Comparison of ENCODE assay signal across 8 cellular contexts in genomic region chr14:59576332-59577294, GRCh38. TPM values are rescaled to one million over a fixed set of nuclear protein-coding genes. Genes with fewer than 3 reads are reported as not detected.
DNase-seq lines count a peak whose midpoint lies in the region; ATAC-seq and TF ChIP-seq lines count a peak whose summit lies in the region.

Gene CCDC175 (minus strand): TSS chr14:59576812. CDS start chr14:59576775, 37 bp downstream.

- intact Hi-C loops in heart left ventricle (cut with DNase I) (loop anchor here in 2 of 10 donors (10.0 kb wide), 1 partner anchor 452 kb away; no protein-coding TSS in a partner anchor), tibial artery (cut with DNase I; ENCODE audit: low total_unique reads) (no loop called here)

- peak; percentile 91 for TF ChIP-seq CTCF in DOHH2 (IDR thresholded peaks at IDR 0.05; ENCODE audit: low read depth, low read length, poor library complexity, severe bottlenecking)
- TF ChIP-seq CTCF in heart left ventricle (IDR thresholded peaks at IDR 0.05): peak; percentile 34 to 71 (median 58)
- TF ChIP-seq CTCF in parathyroid adenoma (IDR thresholded peaks at IDR 0.05): peak; percentile 93
- TF ChIP-seq CTCF in tibial artery (IDR thresholded peaks at IDR 0.05): peak; percentile 56 to 61

- H3K4me2 ChIP-seq in DOHH2 (ENCODE audit: low read length) (peak within 1 kb of the TSS; percentile 64), Karpas-422 (ENCODE audit: low read depth, low read length, poor library complexity, severe bottlenecking) (peak within 1 kb of the TSS; percentile 78), parathyroid adenoma (ENCODE audit: low read length) (peak within 1 kb of the TSS; percentile 65)

- ATAC-seq in GM21825 (IDR thresholded peaks at IDR 0.05; ENCODE audit: unreplicated experiment): peak; percentile 98
- ATAC-seq in SK-N-SH treated with all-trans-retinoic acid at 6 μM for 48 hours: peak; percentile 100
- ATAC-seq in heart left ventricle: peak; percentile 58 to 95 (median 88)

- H3K27ac ChIP-seq in DOHH2 (ENCODE audit: low read depth, low read length) (no peak within 1 kb of the TSS), Karpas-422 (ENCODE audit: low read length) (no peak within 1 kb of the TSS), heart left ventricle (no peak within 1 kb of the TSS), parathyroid adenoma (peak within 1 kb of the TSS; percentile 42), tibial artery (peak within 1 kb of the TSS in 1 of 2 donors; percentile 3)

- H4K20me1 ChIP-seq in DOHH2 (ENCODE audit: control insufficient read depth, insufficient read depth, low read depth, low read length) (no peaks in the 10 kb centered on the region), Karpas-422 (ENCODE audit: insufficient read depth, low read depth, low read length) (no peaks in the 10 kb centered on the region)

- peak; percentile 97 for DNase-seq in Karpas-422
- peak; percentile 69 to 89 (median 71) for DNase-seq in heart left ventricle
- DNase-seq in tibial artery: peak; percentile 76 to 83

- H3K9me3 ChIP-seq in DOHH2 (ENCODE audit: control insufficient read depth, insufficient read depth, low read length) (no peaks in the 10 kb centered on the region), Karpas-422 (ENCODE audit: low read length) (no peaks in the 10 kb centered on the region), heart left ventricle (no peaks in the 10 kb centered on the region), parathyroid adenoma (ENCODE audit: control insufficient read depth, low read length) (no peaks in the 10 kb centered on the region), tibial artery (no peaks in the 10 kb centered on the region)

- TF ChIP-seq POLR2A in heart left ventricle (IDR thresholded peaks at IDR 0.05): no peak

- no peak within 1 kb of the TSS for H3K27ac Mint-ChIP-seq in activated naive CD8-positive, alpha-beta T cell

- no peaks in the 10 kb centered on the region for H3F3A ChIP-seq in DOHH2 (ENCODE audit: control insufficient read depth, insufficient read depth)

- H3K9ac ChIP-seq in Karpas-422 (ENCODE audit: low read length) (peak within 1 kb of the TSS; percentile 30), parathyroid adenoma (no peak within 1 kb of the TSS)

- no peaks in the 10 kb centered on the region for H3K36me3 ChIP-seq in DOHH2 (ENCODE audit: control insufficient read depth, low read length)
- no peaks in the 10 kb centered on the region for H3K36me3 ChIP-seq in Karpas-422 (ENCODE audit: insufficient read depth, low read length)
- H3K36me3 ChIP-seq in heart left ventricle: no peaks in the 10 kb centered on the region
- H3K36me3 ChIP-seq in parathyroid adenoma (ENCODE audit: control insufficient read depth, insufficient read depth, low read length): no peaks in the 10 kb centered on the region
- H3K36me3 ChIP-seq in tibial artery: no peaks in the 10 kb centered on the region

- H2AFZ ChIP-seq in Karpas-422 (ENCODE audit: low read length) (peak within 1 kb of the TSS; percentile 81), parathyroid adenoma (peak within 1 kb of the TSS; percentile 80)

- peaks cover 13% of the 10 kb centered on the region for H3K27me3 Mint-ChIP-seq in activated naive CD8-positive, alpha-beta T cell

- H3K4me3 ChIP-seq in DOHH2 (ENCODE audit: low read length) (peak within 1 kb of the TSS; percentile 57), Karpas-422 (ENCODE audit: low read length) (peak within 1 kb of the TSS; percentile 63; the same call in 1 of the 2 replicates), heart left ventricle (peak within 1 kb of the TSS in 11 of 12 donors; percentile 1 to 53 (median 38)), parathyroid adenoma (ENCODE audit: low read depth, low read length) (peak within 1 kb of the TSS; percentile 47), tibial artery (peak within 1 kb of the TSS; percentile 47 to 56)

- peaks cover 8% of the 10 kb centered on the region for H3K4me1 Mint-ChIP-seq in activated naive CD8-positive, alpha-beta T cell (ENCODE audit: low read depth)

- H3K27me3 ChIP-seq in DOHH2 (ENCODE audit: control insufficient read depth, low read length): peaks cover 19% of the 10 kb centered on the region
- no peaks in the 10 kb centered on the region for H3K27me3 ChIP-seq in Karpas-422 (ENCODE audit: low read length)
- H3K27me3 ChIP-seq in heart left ventricle: peaks cover 0 to 17% (median 0%) of the 10 kb centered on the region in 9 donors
- H3K27me3 ChIP-seq in parathyroid adenoma (ENCODE audit: control insufficient read depth, insufficient read depth, low read length): no peaks in the 10 kb centered on the region
- no peaks in the 10 kb centered on the region for H3K27me3 ChIP-seq in tibial artery

- WGBS in heart left ventricle, 4 donors: 19 to 27% (median 21%) methylated on average over 29 to 46 of the region's 46 CpGs

- no peaks in the 10 kb centered on the region for H3K9me3 Mint-ChIP-seq in activated naive CD8-positive, alpha-beta T cell (ENCODE audit: low read depth)

- peak within 1 kb of the TSS; percentile 67 for H3K4me3 Mint-ChIP-seq in activated naive CD8-positive, alpha-beta T cell

- H3K9me2 ChIP-seq in DOHH2 (replicated peaks; ENCODE audit: control insufficient read depth, low read length) (no peaks in the 10 kb centered on the region), Karpas-422 (replicated peaks; ENCODE audit: insufficient read depth, low read length) (no peaks in the 10 kb centered on the region)

- peaks cover 9% of the 10 kb centered on the region for H3K4me1 ChIP-seq in DOHH2 (ENCODE audit: control insufficient read depth, low read length)
- peaks cover 10% of the 10 kb centered on the region for H3K4me1 ChIP-seq in Karpas-422 (ENCODE audit: low read length)
- peaks cover 0 to 10% (median 0%) of the 10 kb centered on the region in 12 donors for H3K4me1 ChIP-seq in heart left ventricle
- H3K4me1 ChIP-seq in parathyroid adenoma: peaks cover 3% of the 10 kb centered on the region
- H3K4me1 ChIP-seq in tibial artery: peaks cover 0 to 8% (median 5%) of the 10 kb centered on the region in 4 donors

- H3K79me2 ChIP-seq in DOHH2 (ENCODE audit: control insufficient read depth, low read length): no peaks in the 10 kb centered on the region
- H3K79me2 ChIP-seq in Karpas-422 (ENCODE audit: low read length): no peaks in the 10 kb centered on the region
- H3K79me2 ChIP-seq in parathyroid adenoma: no peaks in the 10 kb centered on the region

- no peaks in the 10 kb centered on the region for H3K36me3 Mint-ChIP-seq in activated naive CD8-positive, alpha-beta T cell

TF ChIP-seq in SK-N-SH treated with all-trans-retinoic acid at 6 μM for 48 hours, 23 proteins besides CTCF, POLR2A, EP300 and RAD21:
- TF ChIP-seq TSHZ2 (CRISPR knock-in tag; IDR thresholded peaks at IDR 0.05) (no peak), ZNF8 (CRISPR knock-in tag; IDR thresholded peaks at IDR 0.05) (no peak), ZNF70 (CRISPR knock-in tag; IDR thresholded peaks at IDR 0.05) (peak; percentile 89)

RNA-seq across cellular contexts. Expression of gene CCDC175, which starts in this region (rescaled TPM):
- total RNA-seq in Karpas-422 (2014; rRNA removed; shearing (Covaris generic); ENCODE audit: low replicate concordance): not detected in 2 replicates
- total RNA-seq in heart left ventricle: not detected
- not detected for polyA plus RNA-seq in heart left ventricle

Comparison
In these comparisons a context has a peak if more than half of its experiments do, and no peak if none do; other contexts are left out.
1. Peak in DNase-seq, H3K4me3 ChIP-seq, H3K9ac ChIP-seq and H3K4me2 ChIP-seq in Karpas-422; RNA of the gene not detected or under 1 TPM.
2. Peak in DNase-seq, ATAC-seq and H3K4me3 ChIP-seq in heart left ventricle; RNA of the gene not detected or under 1 TPM.